In genomic region chr11:102629901-102630300, GRCh38 we compare ENCODE assay signal across 9 cellular contexts. TPM values are rescaled to one million over a fixed set of nuclear protein-coding genes. Genes with fewer than 3 reads are reported as not detected.
"Had no signal": no experiment of that assay in that cellular context is flagged by ENCODE, and none has a peak within 500 bp of the region (broad histone marks: within the 10 kb centered on the region; RNA-seq: fewer than 3 reads in every experiment).

No MANE protein-coding gene starts in this region.

RNA-seq across cellular contexts. Expression of gene MMP20, which starts 4.8 kb away (rescaled TPM):
- total RNA-seq: HT-29, LHCN-M2, OCI-LY7, PC-9, Peyer's patch, Right ventricle myocardium superior, RPMI7951, SJSA1 had no signal
- polyA plus RNA-seq: IgD-negative memory B cell had no signal
